ENCODE assay signal across 11 cellular contexts in the genomic region with DNA sequence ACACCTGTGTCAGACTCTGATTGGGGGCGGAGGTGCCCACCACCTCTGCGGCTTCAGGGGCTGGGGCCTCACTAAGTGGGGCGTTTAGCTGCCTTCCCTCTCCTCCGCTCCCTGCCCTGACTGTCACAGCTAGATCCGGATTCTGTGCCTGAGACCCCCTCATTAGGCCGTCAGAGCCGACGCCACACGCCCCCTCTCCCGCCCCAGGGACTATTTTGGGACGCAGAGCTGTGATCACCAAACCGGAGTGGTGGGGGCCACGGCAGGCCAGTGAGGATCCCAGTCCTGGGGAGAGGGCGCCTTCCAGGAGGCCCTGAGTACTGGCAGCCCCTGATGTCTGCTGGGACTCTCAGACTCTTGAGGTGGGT. TPM values are rescaled to one million over a fixed set of nuclear protein-coding genes. Genes with fewer than 3 reads are reported as not detected.
A peak's percentile ranks its signal among the peaks of the same experiment; 100 is the strongest.
DNase-seq lines count a peak whose midpoint lies in the region; ATAC-seq and TF ChIP-seq lines count a peak whose summit lies in the region.
"Had no signal": no experiment of that assay in that cellular context is flagged by ENCODE, and none has a peak within 500 bp of the region (broad histone marks: within the 10 kb centered on the region; RNA-seq: fewer than 3 reads in every experiment).

No MANE protein-coding gene starts in this region.

- H3K4me3 Mint-ChIP-seq in CD8-positive, alpha-beta T cell, result peak overlapping the region; percentile 79
- H3K4me3 Mint-ChIP-seq in activated CD4-positive, alpha-beta memory T cell treated with anti-CD3 and anti-CD28 coated beads for 36 hours, result peak overlapping the region; percentile 39

- H3K9me2 ChIP-seq in hepatocyte (replicated peaks; ENCODE audit: insufficient read depth), result no peaks in the 10 kb centered on the region

- no peaks in the 10 kb centered on the region for H3K36me3 ChIP-seq in CD8-positive, alpha-beta T cell (ENCODE audit: insufficient read depth, low read length)
- H3K36me3 ChIP-seq in hepatocyte (replicated peaks; ENCODE audit: insufficient read depth, low read depth) (no peaks in the 10 kb centered on the region), skeletal muscle tissue (ENCODE audit: control insufficient read depth in 3 of 3, insufficient read depth in 3 of 3, low read length in 3 of 3) (no peaks in the 10 kb centered on the region)

- WGBS in hepatocyte (ENCODE audit: low lambda C conversion rate, missing lambda C conversion rate), result 67% methylated on average over 14 of the region's 14 CpGs

- peaks cover 5% of the 10 kb centered on the region for H3K4me1 Mint-ChIP-seq in CD8-positive, alpha-beta T cell (ENCODE audit: low read depth)
- H3K4me1 Mint-ChIP-seq in activated CD4-positive, alpha-beta memory T cell treated with anti-CD3 and anti-CD28 coated beads for 36 hours (ENCODE audit: low read depth), result peaks cover 10% of the 10 kb centered on the region

- H3K79me2 ChIP-seq in hepatocyte, result no peaks in the 10 kb centered on the region

- H3K9me3 Mint-ChIP-seq in CD8-positive, alpha-beta T cell, result no peaks in the 10 kb centered on the region
- H3K9me3 Mint-ChIP-seq in activated CD4-positive, alpha-beta memory T cell treated with anti-CD3 and anti-CD28 coated beads for 36 hours, result no peaks in the 10 kb centered on the region

- H3K9me3 ChIP-seq in CD8-positive, alpha-beta T cell (ENCODE audit: low read length), result no peaks in the 10 kb centered on the region
- no peaks in the 10 kb centered on the region for H3K9me3 ChIP-seq in hepatocyte (ENCODE audit: low read depth)
- H3K9me3 ChIP-seq in skeletal muscle tissue (ENCODE audit: control insufficient read depth in 3 of 3, low read length in 3 of 3), result no peaks in the 10 kb centered on the region

- no peaks in the 10 kb centered on the region for H4K20me1 ChIP-seq in hepatocyte (ENCODE audit: insufficient read depth, poor library complexity, severe bottlenecking)

- H3K9ac ChIP-seq in skeletal muscle tissue (ENCODE audit: low read depth in 1 of 3, low read length in 3 of 3), result peak overlapping the region in 2 of 3 donors; percentile 56 to 68

- intact Hi-C loops in CD8-positive, alpha-beta T cell (cut with DNase I, micrococcal nuclease), result no loop called here
- intact Hi-C loops in activated CD4-positive, alpha-beta memory T cell treated with anti-CD3 and anti-CD28 coated beads for 36 hours (cut with micrococcal nuclease), result no loop called here

- no peaks in the 10 kb centered on the region for H3K27me3 ChIP-seq in CD8-positive, alpha-beta T cell (ENCODE audit: insufficient read depth, low read length)
- H3K27me3 ChIP-seq in hepatocyte (peaks cover 21% of the 10 kb centered on the region), skeletal muscle tissue (ENCODE audit: control insufficient read depth in 3 of 3, insufficient read depth in 3 of 3, low read length in 3 of 3) (peaks cover 16 to 36% (median 19%) of the 10 kb centered on the region in 3 donors)

- CTCF ChIA-PET in CD8-positive, alpha-beta T cell (lab: Charles Lee), result interaction anchor here (0.6 to 1.2 kb wide), 4 partner anchors 11 to 89 kb away, joined by 3 to 5 read pairs (median 4); no protein-coding TSS in a partner anchor
- CTCF ChIA-PET in activated CD4-positive, alpha-beta memory T cell treated with anti-CD3 and anti-CD28 coated beads for 36 hours (lab: Charles Lee), result interaction anchor here (0.6 to 3.2 kb wide), 2 partner anchors 11 to 135 kb away, joined by 3 to 23 read pairs; no protein-coding TSS in a partner anchor

- H3K4me3 ChIP-seq in CD8-positive, alpha-beta T cell (ENCODE audit: low read depth, low read length), result no peak overlapping the region
- no peak overlapping the region for H3K4me3 ChIP-seq in hepatocyte
- peak overlapping the region; percentile 20 to 68 (median 51) for H3K4me3 ChIP-seq in skeletal muscle tissue (ENCODE audit: low read length in 3 of 3)

- H3K4me1 ChIP-seq in CD8-positive, alpha-beta T cell (ENCODE audit: insufficient read depth, low read length), result peaks cover 13% of the 10 kb centered on the region
- H3K4me1 ChIP-seq in hepatocyte (ENCODE audit: insufficient read depth) (no peaks in the 10 kb centered on the region), skeletal muscle tissue (ENCODE audit: control insufficient read depth in 3 of 3, insufficient read depth in 3 of 3, low read length in 3 of 3) (peaks cover 0 to 7% (median 3%) of the 10 kb centered on the region in 3 donors)

- no peak overlapping the region for H2AFZ ChIP-seq in hepatocyte

- no peak for TF ChIP-seq CTCF in CD8-positive, alpha-beta T cell (IDR thresholded peaks at IDR 0.05)
- TF ChIP-seq CTCF in hepatocyte (IDR thresholded peaks at IDR 0.05; ENCODE audit: poor library complexity), result no peak

- DNase-seq in CD8-positive, alpha-beta T cell, result no peak
- no peak for DNase-seq in activated CD4-positive, alpha-beta memory T cell treated with anti-CD3 and anti-CD28 coated beads for 36 hours
- no peak for DNase-seq in hepatocyte (ENCODE audit: low spot score)
- DNase-seq in NCI-H2107 (lab: John Stamatoyannopoulos, UW), result no peak
- DNase-seq: activated CD4-positive, alpha-beta T cell treated with anti-CD3 and anti-CD28 coated beads, Interleukin-2, amount 50 U/mL, for 1 hour had no signal

- no peak for ATAC-seq in CD8-positive, alpha-beta T cell
- ATAC-seq in GM21717 (IDR thresholded peaks at IDR 0.05; ENCODE audit: unreplicated experiment) (no peak), GM21723 (IDR thresholded peaks at IDR 0.05; ENCODE audit: unreplicated experiment) (no peak), HG03039 (IDR thresholded peaks at IDR 0.05; ENCODE audit: unreplicated experiment) (no peak)

- no peaks in the 10 kb centered on the region for H3K36me3 Mint-ChIP-seq in CD8-positive, alpha-beta T cell
- no peaks in the 10 kb centered on the region for H3K36me3 Mint-ChIP-seq in activated CD4-positive, alpha-beta memory T cell treated with anti-CD3 and anti-CD28 coated beads for 36 hours

- peaks cover 11% of the 10 kb centered on the region for H3K27me3 Mint-ChIP-seq in CD8-positive, alpha-beta T cell (ENCODE audit: low read depth)
- peaks cover 6% of the 10 kb centered on the region for H3K27me3 Mint-ChIP-seq in activated CD4-positive, alpha-beta memory T cell treated with anti-CD3 and anti-CD28 coated beads for 36 hours

- H3K27ac ChIP-seq in CD8-positive, alpha-beta T cell (ENCODE audit: low read depth, low read length), result no peak overlapping the region
- H3K27ac ChIP-seq in hepatocyte (no peak overlapping the region), skeletal muscle tissue (ENCODE audit: low read depth, low read length) (peak overlapping the region; percentile 86)
- H3K27ac ChIP-seq: epithelial cell of prostate had no signal

- no peak overlapping the region for H3K27ac Mint-ChIP-seq in CD8-positive, alpha-beta T cell
- H3K27ac Mint-ChIP-seq in activated CD4-positive, alpha-beta memory T cell treated with anti-CD3 and anti-CD28 coated beads for 36 hours, result no peak overlapping the region

- H3K4me2 ChIP-seq in hepatocyte, result peak overlapping the region; percentile 74

- POLR2A ChIA-PET in CD8-positive, alpha-beta T cell (lab: Charles Lee), result interaction anchor here (1.9 kb wide), 1 partner anchor 20 kb away, joined by 6 read pairs; a partner anchor contains a TSS
- POLR2A ChIA-PET in activated CD4-positive, alpha-beta memory T cell treated with anti-CD3 and anti-CD28 coated beads for 36 hours (lab: Charles Lee), result interaction anchor here (1.5 kb wide), 1 partner anchor 8 kb away, joined by 3 read pairs; no protein-coding TSS in a partner anchor

RNA-seq across cellular contexts. Expression of a gene that starts 0.8 kb away (rescaled TPM):
- 1 to 10 TPM in 1 of 2 experiments, under 1 TPM in 1; 0.78 to 1.4 TPM for total RNA-seq in CD8-positive, alpha-beta T cell
- total RNA-seq in activated CD4-positive, alpha-beta memory T cell treated with anti-CD3 and anti-CD28 coated beads for 36 hours, result 1 to 10 TPM; 2.3 to 2.9 TPM
- total RNA-seq in hepatocyte, result 0.56 and 3.2 TPM in 2 replicates
- polyA plus RNA-seq in hepatocyte, result 1.2 TPM in 1 of 2 replicates, not detected in the other
- total RNA-seq in skeletal muscle tissue, result 10.4 TPM

RNA-seq across cellular contexts. Expression of a gene that starts 21.0 kb away (rescaled TPM):
- 1,000 to 10,000 TPM; 3,224 to 3,257 TPM for total RNA-seq in CD8-positive, alpha-beta T cell
- 1,000 to 10,000 TPM; 2,068 to 2,091 TPM for total RNA-seq in activated CD4-positive, alpha-beta memory T cell treated with anti-CD3 and anti-CD28 coated beads for 36 hours
- total RNA-seq in hepatocyte, result 293 and 312 TPM in 2 replicates
- 683 and 693 TPM in 2 replicates for polyA plus RNA-seq in hepatocyte
- total RNA-seq in skeletal muscle tissue, result 371 TPM

RNA-seq across cellular contexts. Expression of a gene that starts 21.1 kb away (rescaled TPM):
- 10 to 100 TPM; 19.8 to 28.9 TPM for total RNA-seq in CD8-positive, alpha-beta T cell
- 10 to 100 TPM; 84.2 to 85.1 TPM for total RNA-seq in activated CD4-positive, alpha-beta memory T cell treated with anti-CD3 and anti-CD28 coated beads for 36 hours
- 34.4 and 44.9 TPM in 2 replicates for total RNA-seq in hepatocyte
- 115 and 124 TPM in 2 replicates for polyA plus RNA-seq in hepatocyte
- 21.4 TPM for total RNA-seq in skeletal muscle tissue

RNA-seq across cellular contexts. Expression of a gene that starts 21.7 kb away (rescaled TPM):
- total RNA-seq in CD8-positive, alpha-beta T cell, result not detected
- 1 to 10 TPM; 1.7 to 2.9 TPM for total RNA-seq in activated CD4-positive, alpha-beta memory T cell treated with anti-CD3 and anti-CD28 coated beads for 36 hours
- total RNA-seq in hepatocyte, result 12.0 and 14.7 TPM in 2 replicates
- polyA plus RNA-seq in hepatocyte, result 23.4 and 26.3 TPM in 2 replicates
- 1.0 TPM for total RNA-seq in skeletal muscle tissue
- total RNA-seq: SK-MEL-5 had no signal

RNA-seq across cellular contexts. Expression of a gene that starts 34.1 kb away (rescaled TPM):
- 10 to 100 TPM; 15.7 to 19.1 TPM for total RNA-seq in CD8-positive, alpha-beta T cell
- total RNA-seq in activated CD4-positive, alpha-beta memory T cell treated with anti-CD3 and anti-CD28 coated beads for 36 hours, result 10 to 100 TPM; 44.9 to 45.4 TPM
- total RNA-seq in hepatocyte (44.5 and 53.8 TPM in 2 replicates), skeletal muscle tissue (11.5 TPM)
- polyA plus RNA-seq in hepatocyte, result 77.5 and 91.4 TPM in 2 replicates

Comparison
In these comparisons a context has a peak if more than half of its experiments do, and no peak if none do; other contexts are left out.
1. H3K4me3 ChIP-seq: peak in skeletal muscle tissue (3 of 3); none in CD8-positive, alpha-beta T cell (single experiment) and hepatocyte (single experiment).